In genomic region chr6:53394704-53395103, GRCh38 we compare ENCODE assay signal across 19 cellular contexts. TPM values are rescaled to one million over a fixed set of nuclear protein-coding genes. Genes with fewer than 3 reads are reported as not detected.
A peak's percentile ranks its signal among the peaks of the same experiment; 100 is the strongest.
DNase-seq lines count a peak whose midpoint lies in the region; ATAC-seq and TF ChIP-seq lines count a peak whose summit lies in the region.
"Had no signal": no experiment of that assay in that cellular context is flagged by ENCODE, and none has a peak within 500 bp of the region (broad histone marks: within the 10 kb centered on the region; RNA-seq: fewer than 3 reads in every experiment).

No MANE protein-coding gene starts in this region.

- intact Hi-C loops in transverse colon (cut with DNase I; ENCODE audit: low total_unique reads): no loop called here

- no peak for TF ChIP-seq EP300 in transverse colon (IDR thresholded peaks at IDR 0.05; ENCODE audit: low read depth)

- H3K27ac ChIP-seq in C4-2B (peak overlapping the region; percentile 88), VCaP (peak overlapping the region; percentile 71), transverse colon (no peak overlapping the region)
- H3K27ac ChIP-seq: BLaER1 had no signal

- peak; percentile 1 for DNase-seq in H4 (ENCODE audit: low spot score)
- no peak for DNase-seq in effector memory CD8-positive, alpha-beta T cell
- DNase-seq in NCI-H226: no peak
- DNase-seq in H7: no peak
- no peak for DNase-seq in transverse colon
- DNase-seq: 8988T; ACHN; BE2C; C1 segment of cervical spinal cord; Caco-2; Calu3; CD4-positive, alpha-beta T cell; CD8-positive, alpha-beta T cell; DMS79 treated with DMSO at 0.1 percent for 48 hours; GF-D8 had no signal

- no peak overlapping the region for H3K27ac Mint-ChIP-seq in effector memory CD8-positive, alpha-beta T cell
- H3K27ac Mint-ChIP-seq: CD4-positive, alpha-beta T cell; CD8-positive, alpha-beta T cell had no signal

- TF ChIP-seq CTCF in C4-2B (conservative IDR thresholded peaks at IDR 0.05) (no peak), VCaP (conservative IDR thresholded peaks at IDR 0.05) (no peak), transverse colon (IDR thresholded peaks at IDR 0.05) (no peak)

- no peaks in the 10 kb centered on the region for H3K4me1 ChIP-seq in transverse colon
- H3K4me1 ChIP-seq: BE2C, BLaER1, Caco-2 had no signal

- ATAC-seq in effector memory CD8-positive, alpha-beta T cell (replicated peaks): peak; percentile 26
- no peak for ATAC-seq in GM21515 (IDR thresholded peaks at IDR 0.05; ENCODE audit: unreplicated experiment)
- ATAC-seq: CD8-positive, alpha-beta T cell had no signal

- in situ Hi-C loops in transverse colon (cut with MboI; ENCODE audit: low pct_ligation_motif_present in 1 of 4, low pct_unique_long_range_greater_than_20kb in 1 of 4, low sequenced_read_pairs in 3 of 4): no loop called here

- no peaks in the 10 kb centered on the region for H3K4me1 Mint-ChIP-seq in effector memory CD8-positive, alpha-beta T cell (ENCODE audit: low read depth in 2 of 2)

- H3K27me3 ChIP-seq in H7 (ENCODE audit: control insufficient read depth, insufficient read depth, low read length): no peaks in the 10 kb centered on the region
- H3K27me3 ChIP-seq in transverse colon: no peaks in the 10 kb centered on the region
- H3K27me3 ChIP-seq: BLaER1 had no signal

- no peaks in the 10 kb centered on the region for H3K9me3 Mint-ChIP-seq in effector memory CD8-positive, alpha-beta T cell
- H3K9me3 Mint-ChIP-seq: CD4-positive, alpha-beta T cell; CD8-positive, alpha-beta T cell had no signal

- H3K36me3 ChIP-seq in H7 (replicated peaks; ENCODE audit: control insufficient read depth, insufficient read depth, low read length): no peaks in the 10 kb centered on the region
- no peaks in the 10 kb centered on the region for H3K36me3 ChIP-seq in transverse colon
- H3K36me3 ChIP-seq: BE2C, BLaER1 had no signal

- WGBS in transverse colon (ENCODE audit: low coverage in 1 of 2), 2 donors: 88 to 100% methylated on average over 2 to 3 of the region's 3 CpGs

- no peak for TF ChIP-seq POLR2A in transverse colon (IDR thresholded peaks at IDR 0.05)

- no peaks in the 10 kb centered on the region for H3K27me3 Mint-ChIP-seq in effector memory CD8-positive, alpha-beta T cell
- H3K27me3 Mint-ChIP-seq: CD4-positive, alpha-beta T cell had no signal

- H3K9me3 ChIP-seq in transverse colon: no peaks in the 10 kb centered on the region
- H3K9me3 ChIP-seq: BE2C, BLaER1, Caco-2 had no signal

- no peak overlapping the region for H3K4me3 ChIP-seq in H7 (ENCODE audit: insufficient read depth, low read depth, low read length)
- no peak overlapping the region for H3K4me3 ChIP-seq in transverse colon
- H3K4me3 ChIP-seq: BLaER1 had no signal

- no peaks in the 10 kb centered on the region for H3K36me3 Mint-ChIP-seq in effector memory CD8-positive, alpha-beta T cell (ENCODE audit: insufficient read depth)
- H3K36me3 Mint-ChIP-seq: CD8-positive, alpha-beta T cell had no signal

- no peak overlapping the region for H3K4me3 Mint-ChIP-seq in effector memory CD8-positive, alpha-beta T cell
- H3K4me3 Mint-ChIP-seq: CD4-positive, alpha-beta T cell; CD8-positive, alpha-beta T cell had no signal

RNA-seq across cellular contexts. Expression of gene ELOVL5, which starts 46.0 kb away (rescaled TPM):
- total RNA-seq in H4 (2014; rRNA removed; shearing (Covaris generic)): 102 and 131 TPM in 2 replicates
- total RNA-seq in H7 (2014; rRNA removed; shearing (Covaris generic)): 76.0 and 103 TPM in 2 replicates
- 10 to 100 TPM; 14.3 to 63.1 (median 29.2) TPM for total RNA-seq in transverse colon

Comparison
In these comparisons a context has a peak if more than half of its experiments do, and no peak if none do; other contexts are left out.
1. H3K27ac ChIP-seq: peak in C4-2B (single experiment) and VCaP (single experiment); none in transverse colon (0 of 4).